29 cellular contexts compared by ENCODE assay signal in genomic region chr10:24481241-24481640, GRCh38.
"Had no signal": no experiment of that assay in that cellular context is flagged by ENCODE, and none has a peak within 500 bp of the region (broad histone marks: within the 10 kb centered on the region; RNA-seq: fewer than 3 reads in every experiment).

No MANE protein-coding gene starts in this region.

- H3K4me3 ChIP-seq: K562, SJCRH30 had no signal

- H3K27ac Mint-ChIP-seq: IgD-negative memory B cell had no signal

- H3K27me3 Mint-ChIP-seq: IgD-negative memory B cell had no signal

- H3K36me3 Mint-ChIP-seq: IgD-negative memory B cell had no signal

- H3K4me1 ChIP-seq: SJCRH30 had no signal

- ATAC-seq: K562, Panc1, PC-3, Right ventricle myocardium inferior, SK-N-SH treated with all-trans-retinoic acid at 6 μM for 48 hours had no signal

- H3K27me3 ChIP-seq: SJCRH30 had no signal

- H3K4me3 Mint-ChIP-seq: IgD-negative memory B cell had no signal

- H3K27ac ChIP-seq: HL-60, KMS-11, SJCRH30 had no signal

- DNase-seq: Kasumi-1; MM.1S; MV-4-11; NCI-H1048; NCI-H1105; NCI-H1417; NCI-H146; NCI-H1694 treated with DMSO at 0.1 percent for 48 hours; NCI-H1930; NCI-H2081 treated with DMSO at 0.1 percent for 48 hours; NCI-H2171; NCI-H226; NCI-H446; NCI-H510A; NCI-H524 treated with DMSO at 0.1 percent for 48 hours; NCI-H69; NCI-H774; NK-92 treated with Interleukin-12 subunit alpha and Interleukin-12 subunit beta, amount 100 ng/mL, for 24 hours; PC-3; SHP77 treated with DMSO at 0.1 percent for 48 hours; SJCRH30 had no signal

- FAIRE-seq: HTR-8/SVneo, K562 had no signal
